ENCODE assay signal across 11 cellular contexts in the genomic region with DNA sequence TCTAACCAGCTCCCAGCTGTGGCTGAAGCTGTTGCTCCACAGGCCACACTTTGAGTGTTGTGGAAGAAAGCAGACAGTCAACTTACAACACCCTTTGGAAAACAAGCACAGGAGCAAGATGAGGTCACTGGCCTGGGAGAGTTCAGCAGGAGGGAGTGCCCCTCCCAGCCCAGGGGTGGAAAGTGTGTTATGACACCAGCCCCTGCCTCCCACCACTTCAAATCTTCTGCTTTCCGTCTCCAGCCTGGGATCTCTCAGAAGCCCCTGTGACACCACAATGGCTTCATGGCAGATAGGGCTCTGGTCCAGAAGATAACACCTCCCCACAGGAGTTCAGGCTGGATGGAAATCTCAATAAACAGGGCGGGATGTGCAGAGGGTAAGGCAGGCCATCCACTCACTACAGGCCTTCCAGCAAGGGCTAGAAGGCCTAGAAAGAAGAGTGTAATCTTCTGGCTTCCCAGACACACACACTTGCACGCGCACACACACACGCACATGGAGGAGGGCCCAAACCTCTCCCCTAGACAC. TPM values are rescaled to one million over a fixed set of nuclear protein-coding genes. Genes with fewer than 3 reads are reported as not detected.
DNase-seq lines count a peak whose midpoint lies in the region; ATAC-seq and TF ChIP-seq lines count a peak whose summit lies in the region.
"Had no signal": no experiment of that assay in that cellular context is flagged by ENCODE, and none has a peak within 500 bp of the region (broad histone marks: within the 10 kb centered on the region; RNA-seq: fewer than 3 reads in every experiment).

No MANE protein-coding gene starts in this region.

- WGBS in stomach, 5 donors: 78 to 93% (median 85%) methylated on average over 5 of the region's 5 CpGs

- no peak for TF ChIP-seq EP300 in stomach (IDR thresholded peaks at IDR 0.05)

- H3K9me3 ChIP-seq in MG63: peaks cover 4% of the 10 kb centered on the region; the same call in 1 of the 2 replicates
- peaks cover 0 to 8% (median 2%) of the 10 kb centered on the region in 4 donors for H3K9me3 ChIP-seq in stomach
- no peaks in the 10 kb centered on the region for H3K9me3 ChIP-seq in colonic mucosa
- H3K9me3 ChIP-seq: body of pancreas had no signal

- H3K4me1 ChIP-seq in stomach (peaks cover under 1 to 29% (median 12%) of the 10 kb centered on the region in 4 donors), colonic mucosa (no peaks in the 10 kb centered on the region)

- no peak for TF ChIP-seq CTCF in coronary artery (IDR thresholded peaks at IDR 0.05)
- TF ChIP-seq CTCF in stomach (IDR thresholded peaks at IDR 0.05): no peak
- no peak for TF ChIP-seq CTCF in colonic mucosa (IDR thresholded peaks at IDR 0.05)

- H3K9ac ChIP-seq in colonic mucosa (ENCODE audit: low read depth in 2 of 2, low read length in 2 of 2): no peak overlapping the region

- intact Hi-C loops in stomach (cut with DNase I; ENCODE audit: low total_unique reads) (no loop called here), colonic mucosa (cut with DNase I) (no loop called here)

- no peaks in the 10 kb centered on the region for H3K27me3 ChIP-seq in MG63
- H3K27me3 ChIP-seq in stomach: no peaks in the 10 kb centered on the region
- no peaks in the 10 kb centered on the region for H3K27me3 ChIP-seq in colonic mucosa
- H3K27me3 ChIP-seq: body of pancreas had no signal

- H3K4me3 ChIP-seq in MG63 (no peak overlapping the region), coronary artery (no peak overlapping the region), stomach (no peak overlapping the region), colonic mucosa (no peak overlapping the region)
- H3K4me3 ChIP-seq: body of pancreas had no signal

- no peak for ATAC-seq in GM18870 (IDR thresholded peaks at IDR 0.05; ENCODE audit: unreplicated experiment)
- no peak for ATAC-seq in HG03135 (IDR thresholded peaks at IDR 0.05; ENCODE audit: unreplicated experiment)
- ATAC-seq: body of pancreas had no signal

- TF ChIP-seq POLR2A in stomach (IDR thresholded peaks at IDR 0.05): no peak

- H3K27ac ChIP-seq in coronary artery (peak overlapping the region in 1 of 2 donors; percentile 57), stomach (no peak overlapping the region), colonic mucosa (no peak overlapping the region)
- H3K27ac ChIP-seq: VCaP had no signal

- no peaks in the 10 kb centered on the region for H3K36me3 ChIP-seq in MG63
- no peaks in the 10 kb centered on the region for H3K36me3 ChIP-seq in stomach
- H3K36me3 ChIP-seq in colonic mucosa: no peaks in the 10 kb centered on the region

- peak; percentile 26 for DNase-seq in MG63
- peak; percentile 79 for DNase-seq in coronary artery (ENCODE audit: low spot score)
- DNase-seq in islet precursor cell: peak; percentile 77
- DNase-seq in stomach: peak; percentile 34
- no peak for DNase-seq in retina
- DNase-seq in colonic mucosa: no peak
- DNase-seq: body of pancreas, NCI-H2029 treated with DMSO at 0.1 percent for 48 hours had no signal

RNA-seq across cellular contexts. Expression of a gene that starts 48.7 kb away (rescaled TPM):
- total RNA-seq in MG63 (2014; rRNA removed; shearing (Covaris generic); ENCODE audit: low replicate concordance): 9.5 and 22.4 TPM in 2 replicates
- total RNA-seq in stomach: 100 to 1,000 TPM in 1 of 5 donors, 10 to 100 TPM in 4; 25.9 to 103 (median 67.7) TPM
- 10 to 100 TPM; 17.7 to 20.2 (median 18.2) TPM for polyA plus RNA-seq in stomach
- 10 to 100 TPM; 51.0 to 54.0 TPM for total RNA-seq in colonic mucosa

Comparison
In these comparisons a context has a peak if more than half of its experiments do, and no peak if none do; other contexts are left out.
1. DNase-seq: peak in MG63 (single experiment), coronary artery (single experiment), islet precursor cell (single experiment) and stomach (single experiment); none in retina (single experiment) and colonic mucosa (single experiment).